In the genomic region with DNA sequence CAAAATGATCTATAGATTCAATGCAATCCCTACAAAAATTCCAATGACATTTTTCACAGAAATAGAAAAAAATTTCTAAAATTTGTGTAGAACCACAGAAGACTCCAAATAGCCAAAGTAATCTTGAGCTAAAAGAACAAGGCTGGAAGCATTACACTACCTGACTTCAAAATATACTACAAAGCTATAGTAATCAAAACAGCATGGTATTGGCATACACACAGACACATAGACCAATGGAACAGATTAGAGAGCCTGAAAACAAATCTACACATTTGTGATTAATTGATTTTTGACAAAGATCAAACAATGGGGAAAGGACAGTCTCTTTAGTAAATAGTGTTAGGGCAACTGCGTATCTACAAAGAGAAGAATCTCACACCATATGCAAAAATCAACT, we compare ENCODE assay signal across 21 cellular contexts. TPM values are rescaled to one million over a fixed set of nuclear protein-coding genes. Genes with fewer than 3 reads are reported as not detected.
DNase-seq lines count a peak whose midpoint lies in the region; ATAC-seq and TF ChIP-seq lines count a peak whose summit lies in the region.
"Had no signal": no experiment of that assay in that cellular context is flagged by ENCODE, and none has a peak within 500 bp of the region (broad histone marks: within the 10 kb centered on the region; RNA-seq: fewer than 3 reads in every experiment).

No MANE protein-coding gene starts in this region.

- DNase-seq in HCT116 (ENCODE audit: low read depth, low spot score) (no peak), WTC11 (ENCODE audit: low spot score) (no peak), endodermal cell (no peak), NCI-H524 (lab: John Stamatoyannopoulos, UW) (no peak)
- DNase-seq: BE2C; C1 segment of cervical spinal cord; CD4-positive, alpha-beta memory T cell; CD4-positive, CD25-positive, alpha-beta regulatory T cell; CD8-positive, alpha-beta memory T cell; COR-L47; DMS 273 treated with DMSO at 0.1 percent for 48 hours; DMS153; DMS53; DMS79; GF-D8 had no signal

- H3K27ac ChIP-seq in HCT116 (ENCODE audit: low read depth, low read length) (no peak overlapping the region), endodermal cell (ENCODE audit: low read depth, low read length) (no peak overlapping the region)
- H3K27ac ChIP-seq: 22Rv1, A549, BLaER1 had no signal

- no peak overlapping the region for H3K4me3 Mint-ChIP-seq in WTC11
- no peak overlapping the region for H3K4me3 Mint-ChIP-seq in endodermal cell
- H3K4me3 Mint-ChIP-seq: CD4-positive, alpha-beta memory T cell; CD4-positive, CD25-positive, alpha-beta regulatory T cell; CD8-positive, alpha-beta memory T cell had no signal

- TF ChIP-seq RAD21 in HCT116 (IDR thresholded peaks at IDR 0.05; ENCODE audit: low read depth), result no peak

- no peaks in the 10 kb centered on the region for H3K36me3 Mint-ChIP-seq in WTC11
- H3K36me3 Mint-ChIP-seq in endodermal cell (ENCODE audit: low read depth), result no peaks in the 10 kb centered on the region
- H3K36me3 Mint-ChIP-seq: CD14-positive monocyte; CD4-positive, alpha-beta memory T cell; CD4-positive, CD25-positive, alpha-beta regulatory T cell; CD8-positive, alpha-beta memory T cell had no signal

- H3K4me2 ChIP-seq in HCT116 (ENCODE audit: low read length), result no peak overlapping the region
- H3K4me2 ChIP-seq: A549, BLaER1 had no signal

- peaks cover 0 to 7% of the 10 kb centered on the region in 2 experiments; a peak in 1 of 4 replicates for H3K9me3 ChIP-seq in HCT116 (ENCODE audit: control insufficient read depth in 1 of 2, insufficient read depth in 1 of 2, low read depth in 1 of 2, low read length in 2 of 2)
- H3K9me3 ChIP-seq in endodermal cell (ENCODE audit: control insufficient read depth, low read length), result peaks cover 10% of the 10 kb centered on the region
- H3K9me3 ChIP-seq: BE2C had no signal

- no peak overlapping the region for H3K9ac ChIP-seq in HCT116 (ENCODE audit: low read length)
- no peak overlapping the region for H3K9ac ChIP-seq in endodermal cell (ENCODE audit: extremely low read depth, low read length, poor library complexity, severe bottlenecking)
- H3K9ac ChIP-seq: BLaER1 had no signal

- H4K20me1 ChIP-seq in HCT116 (ENCODE audit: insufficient read depth), result no peaks in the 10 kb centered on the region
- H4K20me1 ChIP-seq: BLaER1 had no signal

- no peaks in the 10 kb centered on the region; the same call in 1 of the 2 replicates for H3K9me3 Mint-ChIP-seq in WTC11
- H3K9me3 Mint-ChIP-seq in endodermal cell, result peaks cover 7% of the 10 kb centered on the region
- H3K9me3 Mint-ChIP-seq: CD4-positive, alpha-beta memory T cell; CD8-positive, alpha-beta memory T cell had no signal

- H3K36me3 ChIP-seq in HCT116 (ENCODE audit: control insufficient read depth in 1 of 2, insufficient read depth in 2 of 2, low read length in 2 of 2), result no peaks in the 10 kb centered on the region
- H3K36me3 ChIP-seq in endodermal cell (ENCODE audit: control insufficient read depth, insufficient read depth, low read length), result no peaks in the 10 kb centered on the region
- H3K36me3 ChIP-seq: BE2C, BLaER1 had no signal

- POLR2A ChIA-PET in HCT116 (lab: Charles Lee), result no interaction called here
- POLR2A ChIA-PET in WTC11 (lab: Charles Lee), result no interaction called here

- H3K27me3 Mint-ChIP-seq in WTC11 (ENCODE audit: low read depth) (no peaks in the 10 kb centered on the region), endodermal cell (ENCODE audit: insufficient read depth) (no peaks in the 10 kb centered on the region)

- H3K9me2 ChIP-seq in HCT116 (ENCODE audit: insufficient read depth), result no peaks in the 10 kb centered on the region

- intact Hi-C loops in HCT116 (cut with micrococcal nuclease), result loop anchor here (5.0 kb wide), 2 partner anchors 84 to 1564 kb away; no protein-coding TSS in a partner anchor

- TF ChIP-seq POLR2A in HCT116 (IDR thresholded peaks at IDR 0.05; ENCODE audit: borderline replicate concordance, extremely low read depth, insufficient read depth, insufficient read length), result no peak

- RAD21 ChIA-PET in HCT116 (lab: Charles Lee; ENCODE audit: low non-redundant PET in 1 of 2, low total read pairs in 2 of 2, uncharacterized antibody in 2 of 2, unreplicated experiment in 2 of 2), result no interaction called here

- no peak for TF ChIP-seq CTCF in HCT116 (IDR thresholded peaks at IDR 0.05 in 2 of 3, conservative IDR thresholded peaks at IDR 0.05 in 1 of 3; ENCODE audit: borderline replicate concordance in 1 of 3, insufficient read depth in 1 of 3, low read depth in 2 of 3, low read length in 2 of 3)
- no peak for TF ChIP-seq CTCF in WTC11 (IDR thresholded peaks at IDR 0.05)
- TF ChIP-seq CTCF in endodermal cell (conservative IDR thresholded peaks at IDR 0.05), result no peak

- no peaks in the 10 kb centered on the region for H3K79me2 ChIP-seq in HCT116 (ENCODE audit: insufficient read depth, low read length)

- CTCF ChIA-PET in HCT116 (lab: Charles Lee), result interaction anchor here (0.6 kb wide), 1 partner anchor 9 kb away, joined by 3 read pairs; no protein-coding TSS in a partner anchor
- CTCF ChIA-PET in WTC11 (lab: Charles Lee), result interaction anchor here (1.2 kb wide), 1 partner anchor 71 kb away, joined by 4 read pairs; no protein-coding TSS in a partner anchor

- H3K4me1 ChIP-seq in HCT116 (ENCODE audit: control insufficient read depth in 1 of 2, insufficient read depth in 2 of 2, low read length in 2 of 2) (peaks cover 0 to 7% of the 10 kb centered on the region in 2 experiments; a peak in 1 of 4 replicates), endodermal cell (ENCODE audit: control insufficient read depth, insufficient read depth, low read length) (peaks cover 2% of the 10 kb centered on the region)

- H3K27me3 ChIP-seq in HCT116 (ENCODE audit: insufficient read depth, low read length) (no peaks in the 10 kb centered on the region), endodermal cell (ENCODE audit: control insufficient read depth, insufficient read depth, low read length, poor library complexity, severe bottlenecking) (no peaks in the 10 kb centered on the region)
- H3K27me3 ChIP-seq: BE2C, BLaER1 had no signal

- H2AFZ ChIP-seq in HCT116 (ENCODE audit: low read depth, low read length, poor library complexity, severe bottlenecking), result no peak overlapping the region

- ATAC-seq in HCT116 (no peak), WTC11 (no peak), HG02852 (IDR thresholded peaks at IDR 0.05; ENCODE audit: unreplicated experiment) (no peak), HG03571 (IDR thresholded peaks at IDR 0.05; ENCODE audit: unreplicated experiment) (no peak)
- ATAC-seq: A549 had no signal

- H3K27ac Mint-ChIP-seq in WTC11 (no peak overlapping the region), endodermal cell (no peak overlapping the region)
- H3K27ac Mint-ChIP-seq: CD14-positive monocyte; CD4-positive, alpha-beta memory T cell; CD4-positive, CD25-positive, alpha-beta regulatory T cell; CD8-positive, alpha-beta memory T cell had no signal

- 100% methylated on average over 1 of the region's 1 CpG; no CpG with 5 or more reads in 1 of the 2 experiments for WGBS in endodermal cell (ENCODE audit: insufficient coverage in 1 of 2, insufficient read length in 1 of 2), 2 experiments

- BruUV-seq in HCT116 (replicated peaks; lab: Mats Ljungman, UMichigan), result no TSS peak

- H3K4me1 Mint-ChIP-seq in WTC11 (peaks cover 2% of the 10 kb centered on the region; the same call in 1 of the 2 replicates), endodermal cell (peaks cover 4% of the 10 kb centered on the region)
- H3K4me1 Mint-ChIP-seq: CD8-positive, alpha-beta memory T cell had no signal

- no peak overlapping the region for H3K4me3 ChIP-seq in HCT116 (replicated peaks in 1 of 2; ENCODE audit: low read depth in 1 of 2, low read length in 2 of 2)
- H3K4me3 ChIP-seq in endodermal cell (ENCODE audit: low read length), result peak overlapping the region; percentile 61
- H3K4me3 ChIP-seq: A549, BLaER1 had no signal

TF ChIP-seq in HCT116, 20 proteins besides CTCF, POLR2A, EP300 and RAD21:
- no peak for TF ChIP-seq ZFX (IDR thresholded peaks at IDR 0.05)
- no peak for TF ChIP-seq EZH2 (IDR thresholded peaks at IDR 0.05)
- no peak for TF ChIP-seq ELF1 (IDR thresholded peaks at IDR 0.05; ENCODE audit: borderline replicate concordance, low read depth)
- TF ChIP-seq ZNF274 (IDR thresholded peaks at IDR 0.05; ENCODE audit: low read depth, low read length), result no peak
- TF ChIP-seq CBX3 (IDR thresholded peaks at IDR 0.05; ENCODE audit: low read depth), result peak; percentile 66; the same call in 1 of the 2 replicates

TF ChIP-seq in WTC11, 78 proteins besides CTCF, POLR2A, EP300 and RAD21:
- TF ChIP-seq, protein P1, sequence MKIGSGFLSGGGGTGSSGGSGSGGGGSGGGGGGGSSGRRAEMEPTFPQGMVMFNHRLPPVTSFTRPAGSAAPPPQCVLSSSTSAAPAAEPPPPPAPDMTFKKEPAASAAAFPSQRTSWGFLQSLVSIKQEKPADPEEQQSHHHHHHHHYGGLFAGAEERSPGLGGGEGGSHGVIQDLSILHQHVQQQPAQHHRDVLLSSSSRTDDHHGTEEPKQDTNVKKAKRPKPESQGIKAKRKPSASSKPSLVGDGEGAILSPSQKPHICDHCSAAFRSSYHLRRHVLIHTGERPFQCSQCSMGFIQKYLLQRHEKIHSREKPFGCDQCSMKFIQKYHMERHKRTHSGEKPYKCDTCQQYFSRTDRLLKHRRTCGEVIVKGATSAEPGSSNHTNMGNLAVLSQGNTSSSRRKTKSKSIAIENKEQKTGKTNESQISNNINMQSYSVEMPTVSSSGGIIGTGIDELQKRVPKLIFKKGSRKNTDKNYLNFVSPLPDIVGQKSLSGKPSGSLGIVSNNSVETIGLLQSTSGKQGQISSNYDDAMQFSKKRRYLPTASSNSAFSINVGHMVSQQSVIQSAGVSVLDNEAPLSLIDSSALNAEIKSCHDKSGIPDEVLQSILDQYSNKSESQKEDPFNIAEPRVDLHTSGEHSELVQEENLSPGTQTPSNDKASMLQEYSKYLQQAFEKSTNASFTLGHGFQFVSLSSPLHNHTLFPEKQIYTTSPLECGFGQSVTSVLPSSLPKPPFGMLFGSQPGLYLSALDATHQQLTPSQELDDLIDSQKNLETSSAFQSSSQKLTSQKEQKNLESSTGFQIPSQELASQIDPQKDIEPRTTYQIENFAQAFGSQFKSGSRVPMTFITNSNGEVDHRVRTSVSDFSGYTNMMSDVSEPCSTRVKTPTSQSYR (CRISPR knock-in tag; IDR thresholded peaks at IDR 0.05), result no peak
- peak; percentile 61; the same call in 1 of the 2 replicates for TF ChIP-seq GTF2I (CRISPR knock-in tag; conservative IDR thresholded peaks at IDR 0.05)

RNA-seq across cellular contexts. Expression of a gene that starts 45.3 kb away (rescaled TPM):
- total RNA-seq in HCT116 (2021; ENCODE audit: unreplicated experiment) (55.2 TPM), WTC11 (2021) (46.1 to 54.2 TPM (median 48.5 TPM) in 3 replicates), endodermal cell (10 to 100 TPM; 79.2 to 85.5 TPM)
- 26.6 and 34.7 TPM in 2 replicates for polyA plus RNA-seq in HCT116 (2012)
- polyA plus RNA-seq in endodermal cell (2013, experiment 1 of 2), result 70.3 TPM
- 63.3 TPM for polyA plus RNA-seq in endodermal cell (2013, experiment 2 of 2)
